In genomic region chr15:40082195-40082868, GRCh38 we compare ENCODE assay signal across 1 cellular context.
A peak's percentile ranks its signal among the peaks of the same experiment; 100 is the strongest.
TF ChIP-seq lines count a peak whose summit lies in the region.

No MANE protein-coding gene starts in this region.

TF ChIP-seq in HepG2, 621 proteins besides CTCF, POLR2A, EP300 and RAD21 (continued from another document):
- TF ChIP-seq SNAPC4 (CRISPR knock-in tag; IDR thresholded peaks at IDR 0.05) (no peak), PHB2 (IDR thresholded peaks at IDR 0.05; ENCODE audit: partially characterized antibody) (no peak), EEA1 (CRISPR knock-in tag; IDR thresholded peaks at IDR 0.05; ENCODE audit: borderline replicate concordance) (peak; percentile 82; the same call in 1 of the 2 replicates), ZNF101 (CRISPR knock-in tag; IDR thresholded peaks at IDR 0.05; ENCODE audit: borderline replicate concordance, low read depth) (no peak), POGZ (CRISPR knock-in tag; IDR thresholded peaks at IDR 0.05) (no peak), ETV6 (CRISPR knock-in tag; conservative IDR thresholded peaks at IDR 0.05) (no peak), EED (CRISPR knock-in tag; IDR thresholded peaks at IDR 0.05) (no peak), SIX1 (CRISPR knock-in tag; IDR thresholded peaks at IDR 0.05; ENCODE audit: borderline replicate concordance) (no peak), SYNCRIP (IDR thresholded peaks at IDR 0.05; ENCODE audit: insufficient read depth, low read depth, low read length) (no peak), ZNF883 (CRISPR knock-in tag; IDR thresholded peaks at IDR 0.05; ENCODE audit: not compliant biosample characterization) (peak; percentile 53), MLX (CRISPR knock-in tag; IDR thresholded peaks at IDR 0.05) (0 out of 2 replicates have a peak, but pooled peaks have one; percentile 23), ZNF567 (CRISPR knock-in tag; IDR thresholded peaks at IDR 0.05; ENCODE audit: borderline replicate concordance) (no peak), ZNF724P (CRISPR knock-in tag; IDR thresholded peaks at IDR 0.05; ENCODE audit: borderline replicate concordance) (no peak), SPEN (CRISPR knock-in tag; IDR thresholded peaks at IDR 0.05; ENCODE audit: low read depth) (no peak), TMF1 (CRISPR knock-in tag; IDR thresholded peaks at IDR 0.05; ENCODE audit: low read depth) (no peak), CENPX (CRISPR knock-in tag; IDR thresholded peaks at IDR 0.05) (no peak), ZNF710 (CRISPR knock-in tag; IDR thresholded peaks at IDR 0.05; ENCODE audit: borderline replicate concordance) (no peak), NFE2L2 (IDR thresholded peaks at IDR 0.05; ENCODE audit: low read length) (no peak), FOXO4 (CRISPR knock-in tag; conservative IDR thresholded peaks at IDR 0.05) (no peak), ZMAT5 (CRISPR knock-in tag; IDR thresholded peaks at IDR 0.05; ENCODE audit: borderline replicate concordance, low read depth) (no peak), HES4 (CRISPR knock-in tag; IDR thresholded peaks at IDR 0.05; ENCODE audit: borderline replicate concordance) (0 out of 2 replicates have a peak, but pooled peaks have one; percentile 54), BCL6 (CRISPR knock-in tag; IDR thresholded peaks at IDR 0.05) (peak; percentile 89), NPAS2 (CRISPR knock-in tag; IDR thresholded peaks at IDR 0.05; ENCODE audit: borderline replicate concordance) (no peak), TFE3 (CRISPR knock-in tag; IDR thresholded peaks at IDR 0.05) (no peak; the same call in 1 of the 2 replicates), ZNF34 (CRISPR knock-in tag; IDR thresholded peaks at IDR 0.05; ENCODE audit: borderline replicate concordance) (no peak), ZMYM4 (CRISPR knock-in tag; IDR thresholded peaks at IDR 0.05) (no peak), SP1 (IDR thresholded peaks at IDR 0.05) (no peak), SP1 (CRISPR knock-in tag; IDR thresholded peaks at IDR 0.05) (no peak), ARNT (IDR thresholded peaks at IDR 0.05) (no peak)
